1 cellular context compared by ENCODE assay signal in the genomic region with DNA sequence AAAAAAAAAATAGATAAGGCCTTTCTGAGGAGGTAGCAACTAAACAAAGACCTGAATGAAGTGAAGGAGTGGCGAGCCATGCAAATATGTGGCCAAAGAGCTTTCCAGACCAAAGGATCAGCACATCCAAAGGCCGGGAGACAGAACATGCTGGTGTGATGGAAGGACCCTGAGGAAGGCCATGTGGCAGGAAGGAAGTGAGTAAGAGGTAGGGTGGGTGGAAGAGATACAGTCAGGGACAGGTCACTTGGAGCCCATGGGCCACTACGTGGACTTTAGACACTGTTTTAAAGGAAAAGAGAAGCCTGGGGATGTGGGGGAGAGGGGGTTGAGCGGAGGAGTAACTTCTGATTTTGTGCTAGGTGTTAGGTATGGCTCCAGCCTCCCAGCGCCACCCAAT.
TF ChIP-seq lines count a peak whose summit lies in the region.

No MANE protein-coding gene starts in this region.

TF ChIP-seq in GM23338, 12 proteins besides CTCF, POLR2A, EP300 and RAD21:
- TF ChIP-seq, protein P1, sequence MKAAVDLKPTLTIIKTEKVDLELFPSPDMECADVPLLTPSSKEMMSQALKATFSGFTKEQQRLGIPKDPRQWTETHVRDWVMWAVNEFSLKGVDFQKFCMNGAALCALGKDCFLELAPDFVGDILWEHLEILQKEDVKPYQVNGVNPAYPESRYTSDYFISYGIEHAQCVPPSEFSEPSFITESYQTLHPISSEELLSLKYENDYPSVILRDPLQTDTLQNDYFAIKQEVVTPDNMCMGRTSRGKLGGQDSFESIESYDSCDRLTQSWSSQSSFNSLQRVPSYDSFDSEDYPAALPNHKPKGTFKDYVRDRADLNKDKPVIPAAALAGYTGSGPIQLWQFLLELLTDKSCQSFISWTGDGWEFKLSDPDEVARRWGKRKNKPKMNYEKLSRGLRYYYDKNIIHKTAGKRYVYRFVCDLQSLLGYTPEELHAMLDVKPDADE (IDR thresholded peaks at IDR 0.05) = no peak
- no peak for TF ChIP-seq EZH2 (IDR thresholded peaks at IDR 0.05; ENCODE audit: low read depth, unreplicated experiment)
- TF ChIP-seq, protein P2, sequence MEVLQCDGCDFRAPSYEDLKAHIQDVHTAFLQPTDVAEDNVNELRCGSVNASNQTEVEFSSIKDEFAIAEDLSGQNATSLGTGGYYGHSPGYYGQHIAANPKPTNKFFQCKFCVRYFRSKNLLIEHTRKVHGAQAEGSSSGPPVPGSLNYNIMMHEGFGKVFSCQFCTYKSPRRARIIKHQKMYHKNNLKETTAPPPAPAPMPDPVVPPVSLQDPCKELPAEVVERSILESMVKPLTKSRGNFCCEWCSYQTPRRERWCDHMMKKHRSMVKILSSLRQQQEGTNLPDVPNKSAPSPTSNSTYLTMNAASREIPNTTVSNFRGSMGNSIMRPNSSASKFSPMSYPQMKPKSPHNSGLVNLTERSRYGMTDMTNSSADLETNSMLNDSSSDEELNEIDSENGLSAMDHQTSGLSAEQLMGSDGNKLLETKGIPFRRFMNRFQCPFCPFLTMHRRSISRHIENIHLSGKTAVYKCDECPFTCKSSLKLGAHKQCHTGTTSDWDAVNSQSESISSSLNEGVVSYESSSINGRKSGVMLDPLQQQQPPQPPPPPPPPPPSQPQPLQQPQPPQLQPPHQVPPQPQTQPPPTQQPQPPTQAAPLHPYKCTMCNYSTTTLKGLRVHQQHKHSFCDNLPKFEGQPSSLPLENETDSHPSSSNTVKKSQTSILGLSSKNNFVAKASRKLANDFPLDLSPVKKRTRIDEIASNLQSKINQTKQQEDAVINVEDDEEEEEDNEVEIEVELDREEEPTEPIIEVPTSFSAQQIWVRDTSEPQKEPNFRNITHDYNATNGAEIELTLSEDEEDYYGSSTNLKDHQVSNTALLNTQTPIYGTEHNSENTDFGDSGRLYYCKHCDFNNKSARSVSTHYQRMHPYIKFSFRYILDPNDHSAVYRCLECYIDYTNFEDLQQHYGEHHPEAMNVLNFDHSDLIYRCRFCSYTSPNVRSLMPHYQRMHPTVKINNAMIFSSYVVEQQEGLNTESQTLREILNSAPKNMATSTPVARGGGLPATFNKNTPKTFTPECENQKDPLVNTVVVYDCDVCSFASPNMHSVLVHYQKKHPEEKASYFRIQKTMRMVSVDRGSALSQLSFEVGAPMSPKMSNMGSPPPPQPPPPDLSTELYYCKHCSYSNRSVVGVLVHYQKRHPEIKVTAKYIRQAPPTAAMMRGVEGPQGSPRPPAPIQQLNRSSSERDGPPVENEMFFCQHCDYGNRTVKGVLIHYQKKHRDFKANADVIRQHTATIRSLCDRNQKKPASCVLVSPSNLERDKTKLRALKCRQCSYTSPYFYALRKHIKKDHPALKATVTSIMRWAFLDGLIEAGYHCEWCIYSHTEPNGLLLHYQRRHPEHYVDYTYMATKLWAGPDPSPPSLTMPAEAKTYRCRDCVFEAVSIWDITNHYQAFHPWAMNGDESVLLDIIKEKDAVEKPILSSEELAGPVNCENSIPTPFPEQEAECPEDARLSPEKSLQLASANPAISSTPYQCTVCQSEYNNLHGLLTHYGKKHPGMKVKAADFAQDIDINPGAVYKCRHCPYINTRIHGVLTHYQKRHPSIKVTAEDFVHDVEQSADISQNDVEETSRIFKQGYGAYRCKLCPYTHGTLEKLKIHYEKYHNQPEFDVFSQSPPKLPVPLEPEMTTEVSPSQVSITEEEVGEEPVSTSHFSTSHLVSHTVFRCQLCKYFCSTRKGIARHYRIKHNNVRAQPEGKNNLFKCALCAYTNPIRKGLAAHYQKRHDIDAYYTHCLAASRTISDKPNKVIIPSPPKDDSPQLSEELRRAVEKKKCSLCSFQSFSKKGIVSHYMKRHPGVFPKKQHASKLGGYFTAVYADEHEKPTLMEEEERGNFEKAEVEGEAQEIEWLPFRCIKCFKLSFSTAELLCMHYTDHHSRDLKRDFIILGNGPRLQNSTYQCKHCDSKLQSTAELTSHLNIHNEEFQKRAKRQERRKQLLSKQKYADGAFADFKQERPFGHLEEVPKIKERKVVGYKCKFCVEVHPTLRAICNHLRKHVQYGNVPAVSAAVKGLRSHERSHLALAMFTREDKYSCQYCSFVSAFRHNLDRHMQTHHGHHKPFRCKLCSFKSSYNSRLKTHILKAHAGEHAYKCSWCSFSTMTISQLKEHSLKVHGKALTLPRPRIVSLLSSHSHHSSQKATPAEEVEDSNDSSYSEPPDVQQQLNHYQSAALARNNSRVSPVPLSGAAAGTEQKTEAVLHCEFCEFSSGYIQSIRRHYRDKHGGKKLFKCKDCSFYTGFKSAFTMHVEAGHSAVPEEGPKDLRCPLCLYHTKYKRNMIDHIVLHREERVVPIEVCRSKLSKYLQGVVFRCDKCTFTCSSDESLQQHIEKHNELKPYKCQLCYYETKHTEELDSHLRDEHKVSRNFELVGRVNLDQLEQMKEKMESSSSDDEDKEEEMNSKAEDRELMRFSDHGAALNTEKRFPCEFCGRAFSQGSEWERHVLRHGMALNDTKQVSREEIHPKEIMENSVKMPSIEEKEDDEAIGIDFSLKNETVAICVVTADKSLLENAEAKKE (CRISPR knock-in tag; IDR thresholded peaks at IDR 0.05) = no peak
- no peak for TF ChIP-seq CREB1 (CRISPR knock-in tag; IDR thresholded peaks at IDR 0.05; ENCODE audit: low read depth)
- TF ChIP-seq, protein P3, sequence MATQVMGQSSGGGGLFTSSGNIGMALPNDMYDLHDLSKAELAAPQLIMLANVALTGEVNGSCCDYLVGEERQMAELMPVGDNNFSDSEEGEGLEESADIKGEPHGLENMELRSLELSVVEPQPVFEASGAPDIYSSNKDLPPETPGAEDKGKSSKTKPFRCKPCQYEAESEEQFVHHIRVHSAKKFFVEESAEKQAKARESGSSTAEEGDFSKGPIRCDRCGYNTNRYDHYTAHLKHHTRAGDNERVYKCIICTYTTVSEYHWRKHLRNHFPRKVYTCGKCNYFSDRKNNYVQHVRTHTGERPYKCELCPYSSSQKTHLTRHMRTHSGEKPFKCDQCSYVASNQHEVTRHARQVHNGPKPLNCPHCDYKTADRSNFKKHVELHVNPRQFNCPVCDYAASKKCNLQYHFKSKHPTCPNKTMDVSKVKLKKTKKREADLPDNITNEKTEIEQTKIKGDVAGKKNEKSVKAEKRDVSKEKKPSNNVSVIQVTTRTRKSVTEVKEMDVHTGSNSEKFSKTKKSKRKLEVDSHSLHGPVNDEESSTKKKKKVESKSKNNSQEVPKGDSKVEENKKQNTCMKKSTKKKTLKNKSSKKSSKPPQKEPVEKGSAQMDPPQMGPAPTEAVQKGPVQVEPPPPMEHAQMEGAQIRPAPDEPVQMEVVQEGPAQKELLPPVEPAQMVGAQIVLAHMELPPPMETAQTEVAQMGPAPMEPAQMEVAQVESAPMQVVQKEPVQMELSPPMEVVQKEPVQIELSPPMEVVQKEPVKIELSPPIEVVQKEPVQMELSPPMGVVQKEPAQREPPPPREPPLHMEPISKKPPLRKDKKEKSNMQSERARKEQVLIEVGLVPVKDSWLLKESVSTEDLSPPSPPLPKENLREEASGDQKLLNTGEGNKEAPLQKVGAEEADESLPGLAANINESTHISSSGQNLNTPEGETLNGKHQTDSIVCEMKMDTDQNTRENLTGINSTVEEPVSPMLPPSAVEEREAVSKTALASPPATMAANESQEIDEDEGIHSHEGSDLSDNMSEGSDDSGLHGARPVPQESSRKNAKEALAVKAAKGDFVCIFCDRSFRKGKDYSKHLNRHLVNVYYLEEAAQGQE (IDR thresholded peaks at IDR 0.05; ENCODE audit: unreplicated experiment) = no peak
- no peak for TF ChIP-seq NANOG (IDR thresholded peaks at IDR 0.05; ENCODE audit: borderline replicate concordance)
- TF ChIP-seq ZNF114 (CRISPR knock-in tag; IDR thresholded peaks at IDR 0.05) = no peak
- TF ChIP-seq ZNF331 (CRISPR knock-in tag; IDR thresholded peaks at IDR 0.05; ENCODE audit: low read depth) = no peak
- TF ChIP-seq EZH2phosphoT487 (IDR thresholded peaks at IDR 0.05; ENCODE audit: unreplicated experiment) = no peak
- TF ChIP-seq STAT1 (IDR thresholded peaks at IDR 0.05; ENCODE audit: unreplicated experiment) = no peak
- no peak for TF ChIP-seq POLR2AphosphoS5 (IDR thresholded peaks at IDR 0.05; ENCODE audit: low read depth)
- no peak for TF ChIP-seq JUNB (IDR thresholded peaks at IDR 0.05; ENCODE audit: unreplicated experiment)
